In genomic region chr2:136183095-136183494, GRCh38 we compare ENCODE assay signal across 13 cellular contexts.
"Had no signal": no experiment of that assay in that cellular context is flagged by ENCODE, and none has a peak within 500 bp of the region (broad histone marks: within the 10 kb centered on the region; RNA-seq: fewer than 3 reads in every experiment).

No MANE protein-coding gene starts in this region.

- DNase-seq: activated CD4-positive, alpha-beta T cell treated with anti-CD3 and anti-CD28 coated beads, Interleukin-2, amount 50 U/mL, for 4 hours; activated gamma-delta T cell; activated T-cell treated with anti-CD3 and anti-CD28 coated beads, Interleukin-2, amount 50 U/mL, for 72 hours; cerebellar nuclear complex; cortex of kidney; effector CD4-positive, alpha-beta T cell; mesendoderm; sigmoid colon; spleen; stimulated activated CD4-positive, alpha-beta T cell treated with anti-CD3 and anti-CD28 coated beads, Interleukin-4, amount 100 ng/mL, for 4 hours; stimulated activated naive B cell treated with anti-CD40 and anti-IgM and Interleukin-4, amounts not matched to agents 10 μg/mL and 1 μg/mL and 100 μg/mL, for 72 hours had no signal

- ATAC-seq: activated T-cell treated with anti-CD3 and anti-CD28 coated beads, Interleukin-2, amount 50 U/mL, for 72 hours; esophagus mucosa; natural killer cell treated with Interleukin-12 subunit alpha and Interleukin-12 subunit beta and Interleukin-15 and Interleukin-18, amount 100 ng/mL, for 72 hours; stimulated activated naive B cell treated with anti-CD40 and anti-IgM and Interleukin-4, amounts not matched to agents 10 μg/mL and 1 μg/mL and 100 μg/mL, for 72 hours had no signal
